In the genomic region with DNA sequence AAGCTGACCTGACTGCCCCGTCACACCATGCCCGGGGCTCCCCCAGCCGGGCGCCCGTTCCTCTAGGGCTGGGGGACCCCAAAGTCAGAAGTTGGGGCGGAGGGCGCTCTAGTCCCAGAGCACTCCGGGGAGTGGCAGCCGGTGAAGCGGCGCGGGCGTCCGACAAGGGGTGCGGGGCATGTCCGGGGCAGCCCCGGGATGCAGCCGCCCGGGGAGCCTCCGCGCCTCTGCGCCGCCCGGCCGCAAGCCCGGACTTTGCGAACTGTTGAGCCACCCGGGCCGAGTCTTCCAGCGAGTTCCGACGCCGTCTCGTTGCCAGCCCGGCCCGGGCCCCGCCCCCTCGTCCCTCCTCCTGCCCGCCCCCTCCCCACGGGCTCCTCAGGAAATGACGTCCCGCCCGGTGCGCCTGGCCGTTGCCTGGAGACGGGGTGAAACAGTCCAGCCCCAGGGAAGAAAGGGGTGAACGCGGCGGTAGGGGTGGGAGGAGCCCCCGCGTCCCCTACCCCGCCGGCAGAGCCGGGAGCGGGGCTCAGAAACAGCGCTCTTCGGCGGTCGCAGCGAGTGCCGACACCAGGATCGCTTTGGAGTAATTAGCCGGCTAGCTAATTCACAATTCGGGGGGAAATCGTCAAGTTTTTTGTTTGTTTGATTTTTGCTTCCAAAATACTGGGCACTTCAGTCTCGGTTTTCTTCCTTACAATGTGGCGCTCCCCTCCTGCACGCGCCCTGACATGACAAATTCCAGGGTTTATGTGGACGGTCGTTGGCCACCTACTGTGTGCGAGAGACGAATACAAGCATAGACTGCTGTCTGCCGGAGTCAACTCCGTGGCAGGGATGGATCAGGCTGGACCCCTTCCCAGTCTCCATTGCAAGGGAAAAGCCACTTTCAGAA, we compare ENCODE assay signal across 8 cellular contexts. TPM values are rescaled to one million over a fixed set of nuclear protein-coding genes. Genes with fewer than 3 reads are reported as not detected.
DNase-seq lines count a peak whose midpoint lies in the region; ATAC-seq and TF ChIP-seq lines count a peak whose summit lies in the region.

WHRN (minus strand) TSS at position 287 of the 895 bp plus-strand sequence. CDS start 672 bp downstream, outside the sequence.

- peaks cover 1% of the 10 kb centered on the region; the same call in 1 of the 2 replicates for H3K27me3 ChIP-seq in Caco-2 (replicated peaks; ENCODE audit: control insufficient read depth, insufficient read depth, low read length)

- H3K9me3 ChIP-seq in Caco-2, result no peaks in the 10 kb centered on the region

- H3K36me3 ChIP-seq in Caco-2 (ENCODE audit: control insufficient read depth, insufficient read depth, low read length), result no peaks in the 10 kb centered on the region

- H3K27me3 Mint-ChIP-seq in Caco-2 (ENCODE audit: insufficient read depth, unreplicated experiment), result peaks cover 24% of the 10 kb centered on the region
- peaks cover 29 to 41% of the 10 kb centered on the region in 2 donors for H3K27me3 Mint-ChIP-seq in natural killer cell treated with Interleukin-12 subunit alpha and Interleukin-12 subunit beta and Interleukin-15 and Interleukin-18, amount 100 ng/mL, for 72 hours
- no peaks in the 10 kb centered on the region for H3K27me3 Mint-ChIP-seq in stimulated activated memory B cell treated with anti-CD40 and anti-IgM and Interleukin-4, amounts not matched to agents 10 μg/mL and 1 μg/mL and 100 μg/mL, for 72 hours

- H3K4me1 Mint-ChIP-seq in Caco-2 (ENCODE audit: low read depth, unreplicated experiment), result peaks cover 12% of the 10 kb centered on the region
- H3K4me1 Mint-ChIP-seq in natural killer cell treated with Interleukin-12 subunit alpha and Interleukin-12 subunit beta and Interleukin-15 and Interleukin-18, amount 100 ng/mL, for 72 hours (ENCODE audit: low read depth in 2 of 2), result peaks cover 6 to 11% of the 10 kb centered on the region in 2 donors
- H3K4me1 Mint-ChIP-seq in stimulated activated memory B cell treated with anti-CD40 and anti-IgM and Interleukin-4, amounts not matched to agents 10 μg/mL and 1 μg/mL and 100 μg/mL, for 72 hours, result peaks cover 43% of the 10 kb centered on the region

- peak; percentile 83 for ATAC-seq in GM21723 (IDR thresholded peaks at IDR 0.05; ENCODE audit: unreplicated experiment)
- ATAC-seq in natural killer cell treated with Interleukin-12 subunit alpha and Interleukin-12 subunit beta and Interleukin-15 and Interleukin-18, amount 100 ng/mL, for 72 hours, result peak; percentile 94 to 96
- ATAC-seq in stimulated activated memory B cell treated with anti-CD40 and anti-IgM and Interleukin-4, amounts not matched to agents 10 μg/mL and 1 μg/mL and 100 μg/mL, for 72 hours, result peak; percentile 92

- peak within 1 kb of the TSS; percentile 45 for H3K4me3 ChIP-seq in Caco-2 (ENCODE audit: low read depth, low read length)
- H3K4me3 ChIP-seq in LNCaP clone FGC (ENCODE audit: low read depth, low read length), result peak within 1 kb of the TSS; percentile 78

- CTCF ChIA-PET in Caco-2 (lab: Charles Lee), result interaction anchor here (0.7 kb wide), 1 partner anchor 118 kb away, joined by 3 read pairs; no protein-coding TSS in a partner anchor

- TF ChIP-seq CTCF in Caco-2 (IDR thresholded peaks at IDR 0.05; ENCODE audit: insufficient read depth in 1 of 2, low read depth in 1 of 2, low read length in 1 of 2, severe bottlenecking in 1 of 2, unreplicated experiment in 1 of 2) (no peak), LNCaP clone FGC (IDR thresholded peaks at IDR 0.05; ENCODE audit: control insufficient read depth, extremely low read depth, insufficient read depth) (no peak)

- POLR2A ChIA-PET in Caco-2 (lab: Charles Lee), result interaction anchor here (1.8 kb wide), 1 partner anchor 82 kb away, joined by 4 read pairs; the partner anchor contains the start of gene ATP6V1G1

- DNase-seq in Caco-2 (peak; percentile 94 to 95), LNCaP clone FGC (ENCODE audit: low read depth) (peak; percentile 62), SHP77 (lab: John Stamatoyannopoulos, UW) (peak; percentile 92 to 96), fibroblast of the conjunctiva (ENCODE audit: low read depth) (peak; percentile 76)
- peak; percentile 96 for DNase-seq in activated effector memory CD4-positive, alpha-beta T cell treated with anti-CD3 and anti-CD28 coated beads, Interleukin-2, amount 50 U/mL, for 16 hours
- peak; percentile 93 for DNase-seq in natural killer cell treated with Interleukin-12 subunit alpha and Interleukin-12 subunit beta and Interleukin-15 and Interleukin-18, amount 100 ng/mL, for 72 hours (ENCODE audit: low spot score)

- no TSS peak for BruUV-seq in Caco-2 (replicated peaks; lab: Mats Ljungman, UMichigan)

- H3K4me3 Mint-ChIP-seq in Caco-2 (ENCODE audit: unreplicated experiment), result peak within 1 kb of the TSS; percentile 88
- peak within 1 kb of the TSS; percentile 81 for H3K4me3 Mint-ChIP-seq in natural killer cell treated with Interleukin-12 subunit alpha and Interleukin-12 subunit beta and Interleukin-15 and Interleukin-18, amount 100 ng/mL, for 72 hours
- peak within 1 kb of the TSS; percentile 92 for H3K4me3 Mint-ChIP-seq in stimulated activated memory B cell treated with anti-CD40 and anti-IgM and Interleukin-4, amounts not matched to agents 10 μg/mL and 1 μg/mL and 100 μg/mL, for 72 hours

- intact Hi-C loops in Caco-2 (cut with micrococcal nuclease; ENCODE audit: unreplicated experiment), result loop anchor here (5.0 kb wide), 1 partner anchor 402 kb away; no protein-coding TSS in a partner anchor

- H3K9me3 Mint-ChIP-seq in Caco-2 (ENCODE audit: unreplicated experiment), result no peaks in the 10 kb centered on the region
- H3K9me3 Mint-ChIP-seq in natural killer cell treated with Interleukin-12 subunit alpha and Interleukin-12 subunit beta and Interleukin-15 and Interleukin-18, amount 100 ng/mL, for 72 hours, result no peaks in the 10 kb centered on the region
- no peaks in the 10 kb centered on the region for H3K9me3 Mint-ChIP-seq in stimulated activated memory B cell treated with anti-CD40 and anti-IgM and Interleukin-4, amounts not matched to agents 10 μg/mL and 1 μg/mL and 100 μg/mL, for 72 hours

- H3K27ac Mint-ChIP-seq in Caco-2 (ENCODE audit: unreplicated experiment), result peak within 1 kb of the TSS; percentile 95
- peak within 1 kb of the TSS in 1 of 2 donors; percentile 33 for H3K27ac Mint-ChIP-seq in natural killer cell treated with Interleukin-12 subunit alpha and Interleukin-12 subunit beta and Interleukin-15 and Interleukin-18, amount 100 ng/mL, for 72 hours
- peak within 1 kb of the TSS; percentile 89 for H3K27ac Mint-ChIP-seq in stimulated activated memory B cell treated with anti-CD40 and anti-IgM and Interleukin-4, amounts not matched to agents 10 μg/mL and 1 μg/mL and 100 μg/mL, for 72 hours

- peaks cover 4% of the 10 kb centered on the region; the same call in 1 of the 2 replicates for H3K4me1 ChIP-seq in Caco-2

- no peaks in the 10 kb centered on the region for H3K36me3 Mint-ChIP-seq in Caco-2 (ENCODE audit: insufficient read depth, unreplicated experiment)
- no peaks in the 10 kb centered on the region for H3K36me3 Mint-ChIP-seq in natural killer cell treated with Interleukin-12 subunit alpha and Interleukin-12 subunit beta and Interleukin-15 and Interleukin-18, amount 100 ng/mL, for 72 hours
- H3K36me3 Mint-ChIP-seq in stimulated activated memory B cell treated with anti-CD40 and anti-IgM and Interleukin-4, amounts not matched to agents 10 μg/mL and 1 μg/mL and 100 μg/mL, for 72 hours, result no peaks in the 10 kb centered on the region

RNA-seq across cellular contexts. Expression of gene WHRN, which starts in this region (rescaled TPM):
- total RNA-seq in Caco-2 (2022), result 1.4 and 1.6 TPM in 2 replicates
- 1 to 10 TPM; 1.1 to 2.4 TPM for total RNA-seq in natural killer cell treated with Interleukin-12 subunit alpha and Interleukin-12 subunit beta and Interleukin-15 and Interleukin-18, amount 100 ng/mL, for 72 hours

Comparison
In these comparisons a context has a peak if more than half of its experiments do, and no peak if none do; other contexts are left out.
1. Peak in every context shown above with its lines: DNase-seq, ATAC-seq and H3K4me3 ChIP-seq.